ENCODE assay signal across 24 cellular contexts in the genomic region with DNA sequence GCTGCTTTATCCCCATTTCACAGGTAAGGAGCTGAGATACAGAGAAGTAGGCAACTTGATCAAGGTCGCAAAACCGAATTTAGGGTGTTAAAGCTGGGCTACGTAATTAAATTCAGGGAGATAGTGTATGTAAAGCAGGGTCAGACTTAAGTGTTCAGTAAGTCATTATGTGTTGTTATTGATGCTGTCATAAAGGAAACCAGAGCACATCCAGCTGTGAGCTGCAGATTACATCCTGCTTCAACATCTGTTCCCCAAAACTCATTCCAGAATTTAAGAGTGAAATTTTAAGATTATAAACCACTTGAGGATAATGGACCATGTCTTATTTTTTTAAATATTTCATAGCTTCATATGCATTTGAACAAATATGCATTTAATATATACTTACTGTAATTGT.
"Had no signal": no experiment of that assay in that cellular context is flagged by ENCODE, and none has a peak within 500 bp of the region (broad histone marks: within the 10 kb centered on the region; RNA-seq: fewer than 3 reads in every experiment).

No MANE protein-coding gene starts in this region.

- H3K4me1 ChIP-seq: esophagus muscularis mucosa, psoas muscle, sigmoid colon, stomach, thyroid gland, vagina had no signal

- FAIRE-seq: frontal cortex had no signal

- ATAC-seq: natural killer cell; psoas muscle; right cardiac atrium; stimulated activated effector memory CD8-positive, alpha-beta T cell treated with anti-CD3 and anti-CD28 coated beads, Interleukin-12 subunit alpha, Interleukin-12 subunit beta, amount 100 ng/mL, for 72 hours had no signal

- H3K27me3 ChIP-seq: esophagus muscularis mucosa, ovary, sigmoid colon, stomach, thyroid gland, vagina had no signal

- DNase-seq: effector CD8-positive, alpha-beta T cell; endodermal cell; hypothalamus; immature natural killer cell; islet precursor cell; natural killer cell; occipital lobe; ovary; posterior cingulate gyrus; psoas muscle; right cardiac atrium; sigmoid colon; stimulated activated CD4-positive, alpha-beta T cell treated with anti-CD3 and anti-CD28 coated beads, Interleukin-2, amount 100 ng/mL, for 24 hours; stimulated activated CD4-positive, alpha-beta T cell treated with anti-CD3 and anti-CD28 coated beads, Interleukin-4, amount 100 ng/mL, for 24 hours; stimulated activated naive CD4-positive, alpha-beta T cell treated with Interleukin-2 at 50 U/mL for 16 hours; stomach; thyroid gland; trophoblast cell had no signal

- H3K36me3 ChIP-seq: ovary, sigmoid colon, thyroid gland, vagina had no signal

- H3K4me3 ChIP-seq: esophagus muscularis mucosa, lung, ovary, psoas muscle, sigmoid colon, stomach, thyroid gland, vagina had no signal

- H3K27ac ChIP-seq: epithelial cell of prostate, esophagus muscularis mucosa, ovary, psoas muscle, sigmoid colon, stomach, thyroid gland, vagina had no signal

- H3K9me3 ChIP-seq: esophagus muscularis mucosa, ovary, psoas muscle, sigmoid colon, stomach, thyroid gland, vagina had no signal
